In genomic region chr7:111835066-111835465, GRCh38 we compare ENCODE assay signal across 12 cellular contexts.
DNase-seq lines count a peak whose midpoint lies in the region; ATAC-seq and TF ChIP-seq lines count a peak whose summit lies in the region.
"Had no signal": no experiment of that assay in that cellular context is flagged by ENCODE, and none has a peak within 500 bp of the region (broad histone marks: within the 10 kb centered on the region; RNA-seq: fewer than 3 reads in every experiment).

No MANE protein-coding gene starts in this region.

- no peak for TF ChIP-seq RAD21 in SK-N-SH (IDR thresholded peaks at IDR 0.05; ENCODE audit: low read length)

- peak; percentile 78 to 91; a peak in 3 of 4 replicates for TF ChIP-seq EP300 in SK-N-SH (IDR thresholded peaks at IDR 0.05; ENCODE audit: borderline replicate concordance in 1 of 2, low read depth in 1 of 2, low read length in 1 of 2)

- POLR2A ChIA-PET in SK-N-SH (lab: Yijun Ruan, JAX): no interaction called here

- peak overlapping the region; percentile 71; the same call in 1 of the 2 replicates for H2AFZ ChIP-seq in SK-N-SH (ENCODE audit: low read depth)

- H3K4me2 ChIP-seq in SK-N-SH: peak overlapping the region; percentile 43; the same call in 1 of the 2 replicates

- H3K79me2 ChIP-seq in SK-N-SH (ENCODE audit: insufficient read depth): no peaks in the 10 kb centered on the region

- H3F3A ChIP-seq in SK-N-SH (replicated peaks; ENCODE audit: insufficient read depth): peaks cover 33% of the 10 kb centered on the region

- H3K4me1 ChIP-seq in SK-N-SH (ENCODE audit: control insufficient read depth in 1 of 2, insufficient read depth in 2 of 2, low read depth in 1 of 2, low read length in 1 of 2): peaks cover 22 to 29% of the 10 kb centered on the region in 2 experiments

- DNase-seq in NCI-H2171 treated with DMSO at 0.1 percent for 48 hours (lab: John Stamatoyannopoulos, UW) (peak; percentile 22), NCI-H2171 (lab: John Stamatoyannopoulos, UW) (no peak), SK-N-SH (peak; percentile 53), fibroblast of pulmonary artery (ENCODE audit: low read depth) (peak; percentile 81), smooth muscle cell of the brain vasculature (ENCODE audit: low read depth, low spot score) (peak; percentile 55), NCI-H748 treated with DMSO at 0.1 percent for 48 hours (lab: John Stamatoyannopoulos, UW) (no peak), DMS153 (lab: John Stamatoyannopoulos, UW) (no peak)
- DNase-seq: activated naive CD8-positive, alpha-beta T cell treated with anti-CD3 and anti-CD28 coated beads, Interleukin-2, amount 10 ng/mL, durations not matched to agents 7 days and 5 days; GOT3; T-helper 2 cell had no signal

- no peaks in the 10 kb centered on the region; the same call in 1 of the 2 replicates for H3K9me3 ChIP-seq in SK-N-SH

- peak overlapping the region; percentile 20; the same call in 1 of the 2 replicates for H3K9ac ChIP-seq in SK-N-SH

- ATAC-seq in HG02938 (IDR thresholded peaks at IDR 0.05; ENCODE audit: unreplicated experiment): no peak
- ATAC-seq: left lobe of liver had no signal

- no peaks in the 10 kb centered on the region for H3K9me2 ChIP-seq in SK-N-SH

- H3K36me3 ChIP-seq in SK-N-SH (replicated peaks in 1 of 2; ENCODE audit: control insufficient read depth in 1 of 2, insufficient read depth in 2 of 2, low read length in 1 of 2): peaks cover 0 to 4% of the 10 kb centered on the region in 2 experiments

- H4K20me1 ChIP-seq in SK-N-SH (ENCODE audit: insufficient read depth): no peaks in the 10 kb centered on the region

- TF ChIP-seq CTCF in SK-N-SH (IDR thresholded peaks at IDR 0.05) (no peak), fibroblast of pulmonary artery (IDR thresholded peaks at IDR 0.05; ENCODE audit: low read length, missing control alignments) (no peak)

- CTCF ChIA-PET in SK-N-SH (lab: Yijun Ruan, JAX): interaction anchor here (0.8 to 10.1 kb wide), 8 partner anchors 10 to 584 kb away, joined by 3 to 70 read pairs (median 4); no protein-coding TSS in a partner anchor

- peak overlapping the region; percentile 90 to 93 for H3K27ac ChIP-seq in SK-N-SH (ENCODE audit: low read depth in 2 of 2, low read length in 1 of 2)

- H3K27me3 ChIP-seq in SK-N-SH (ENCODE audit: insufficient read depth): no peaks in the 10 kb centered on the region

- no peak overlapping the region; a peak in 1 of 4 replicates for H3K4me3 ChIP-seq in SK-N-SH (ENCODE audit: low read depth in 2 of 2, low read length in 1 of 2)
- H3K4me3 ChIP-seq in fibroblast of pulmonary artery (replicated peaks; ENCODE audit: low read depth, low read length): no peak overlapping the region

TF ChIP-seq in SK-N-SH, 30 proteins besides CTCF, POLR2A, EP300 and RAD21 (continues in another document):
- 0 out of 2 replicates have a peak, but pooled peaks have one; percentile 32 for TF ChIP-seq MEF2A (IDR thresholded peaks at IDR 0.05; ENCODE audit: borderline replicate concordance, low read depth)
- no peak for TF ChIP-seq ZBTB33 (IDR thresholded peaks at IDR 0.05; ENCODE audit: borderline replicate concordance, low read depth)
- peak; percentile 88 for TF ChIP-seq FOXM1 (IDR thresholded peaks at IDR 0.05; ENCODE audit: low read depth)
- TF ChIP-seq REST (IDR thresholded peaks at IDR 0.05; ENCODE audit: low read depth, low read length): no peak
- TF ChIP-seq GATA2 (CRISPR knock-in tag; IDR thresholded peaks at IDR 0.05): peak; percentile 35; the same call in 1 of the 2 replicates
- peak; percentile 75 for TF ChIP-seq TEAD4 (IDR thresholded peaks at IDR 0.05; ENCODE audit: borderline replicate concordance, insufficient read depth)
- peak; percentile 78 for TF ChIP-seq NFIC (IDR thresholded peaks at IDR 0.05; ENCODE audit: borderline replicate concordance)
- TF ChIP-seq RCOR1 (IDR thresholded peaks at IDR 0.05; ENCODE audit: low read length): 0 out of 2 replicates have a peak, but pooled peaks have one; percentile 54
- peak; percentile 42 for TF ChIP-seq CHD2 (IDR thresholded peaks at IDR 0.05; ENCODE audit: low read length, partially characterized antibody)
- TF ChIP-seq ELF1 (IDR thresholded peaks at IDR 0.05): no peak
- no peak for TF ChIP-seq GABPA (IDR thresholded peaks at IDR 0.05; ENCODE audit: low read depth)
- TF ChIP-seq RFX5 (IDR thresholded peaks at IDR 0.05; ENCODE audit: low read length): no peak
- peak; percentile 75; the same call in 1 of the 2 replicates for TF ChIP-seq YY1 (IDR thresholded peaks at IDR 0.05; ENCODE audit: low read depth)
- TF ChIP-seq TCF12 (IDR thresholded peaks at IDR 0.05): peak; percentile 100
- peak; percentile 83 for TF ChIP-seq RXRA (IDR thresholded peaks at IDR 0.05; ENCODE audit: borderline replicate concordance, low read depth)
- TF ChIP-seq FOSL2 (IDR thresholded peaks at IDR 0.05; ENCODE audit: borderline replicate concordance, low read depth): peak; percentile 96
- TF ChIP-seq PBX3 (IDR thresholded peaks at IDR 0.05): peak; percentile 88
- 0 out of 2 replicates have a peak, but pooled peaks have one; percentile 8 for TF ChIP-seq USF1 (IDR thresholded peaks at IDR 0.05; ENCODE audit: borderline replicate concordance, low read depth)
- peak; percentile 97 for TF ChIP-seq JUND (IDR thresholded peaks at IDR 0.05)
- no peak for TF ChIP-seq USF2 (IDR thresholded peaks at IDR 0.05; ENCODE audit: borderline replicate concordance, low read depth, low read length)
- 0 out of 2 replicates have a peak, but pooled peaks have one; percentile 34 for TF ChIP-seq SIN3A (IDR thresholded peaks at IDR 0.05; ENCODE audit: borderline replicate concordance, low read depth, low read length)
- TF ChIP-seq POLR2AphosphoS5 (IDR thresholded peaks at IDR 0.05; ENCODE audit: low read depth, low read length): peak; percentile 91

Comparison
In these comparisons a context has a peak if more than half of its experiments do, and no peak if none do; other contexts are left out.
1. DNase-seq: peak in NCI-H2171 treated with DMSO at 0.1 percent for 48 hours (single experiment), SK-N-SH (single experiment), fibroblast of pulmonary artery (single experiment) and smooth muscle cell of the brain vasculature (single experiment); none in NCI-H2171 (single experiment), NCI-H748 treated with DMSO at 0.1 percent for 48 hours (single experiment) and DMS153 (single experiment).